1 cellular context compared by ENCODE assay signal in genomic region chr11:72673284-72673942, GRCh38.
TF ChIP-seq lines count a peak whose summit lies in the region.

No MANE protein-coding gene starts in this region.

TF ChIP-seq in GM23338, 12 proteins besides CTCF, POLR2A, EP300 and RAD21 (continued from another document):
- no peak for TF ChIP-seq ZNF462 (CRISPR knock-in tag; IDR thresholded peaks at IDR 0.05)
- TF ChIP-seq JUNB (IDR thresholded peaks at IDR 0.05; ENCODE audit: unreplicated experiment), result no peak
- TF ChIP-seq ZNF331 (CRISPR knock-in tag; IDR thresholded peaks at IDR 0.05; ENCODE audit: low read depth), result no peak
- TF ChIP-seq CREB1 (CRISPR knock-in tag; IDR thresholded peaks at IDR 0.05; ENCODE audit: low read depth), result 0 out of 2 replicates have a peak, but pooled peaks have one; percentile 5
- TF ChIP-seq POLR2AphosphoS5 (IDR thresholded peaks at IDR 0.05; ENCODE audit: low read depth), result no peak
- TF ChIP-seq NANOG (IDR thresholded peaks at IDR 0.05; ENCODE audit: borderline replicate concordance), result no peak
- no peak for TF ChIP-seq STAT1 (IDR thresholded peaks at IDR 0.05; ENCODE audit: unreplicated experiment)
- no peak for TF ChIP-seq EZH2phosphoT487 (IDR thresholded peaks at IDR 0.05; ENCODE audit: unreplicated experiment)
